ENCODE assay signal across 8 cellular contexts in the genomic region with DNA sequence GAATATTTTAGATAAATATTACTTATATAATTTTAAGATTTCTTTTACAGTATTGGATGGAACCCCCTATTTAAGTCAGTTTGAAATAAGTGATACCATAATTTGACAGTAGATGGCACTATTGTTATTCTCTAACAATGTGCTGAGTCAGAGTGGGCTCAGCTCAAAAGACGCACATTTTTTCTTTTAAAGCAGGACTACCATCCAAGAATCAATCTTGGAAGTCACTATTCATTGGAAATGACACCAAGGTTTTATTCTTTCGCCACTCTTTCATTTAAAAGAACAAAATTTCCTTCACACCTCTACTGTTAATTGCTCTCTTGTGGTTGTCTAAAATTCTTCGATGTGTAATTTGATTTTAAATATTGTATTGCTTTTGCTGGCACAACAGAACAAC. TPM values are rescaled to one million over a fixed set of nuclear protein-coding genes. Genes with fewer than 3 reads are reported as not detected.
DNase-seq lines count a peak whose midpoint lies in the region; ATAC-seq and TF ChIP-seq lines count a peak whose summit lies in the region.

No MANE protein-coding gene starts in this region.

- POLR2A ChIA-PET in MCF 10A (lab: Yijun Ruan, JAX): no interaction called here

- no peak for TF ChIP-seq POLR2A in testis (IDR thresholded peaks at IDR 0.05)

- peak; percentile 79 for ATAC-seq in GM21360 (IDR thresholded peaks at IDR 0.05; ENCODE audit: unreplicated experiment)
- ATAC-seq in HG03520 (IDR thresholded peaks at IDR 0.05; ENCODE audit: unreplicated experiment): peak; percentile 82

- no peaks in the 10 kb centered on the region for H3K9me3 ChIP-seq in testis

- BruUV-seq in MCF 10A (replicated peaks; lab: Mats Ljungman, UMichigan): no TSS peak

- H3K4me3 Mint-ChIP-seq in MCF 10A (ENCODE audit: unreplicated experiment): no peak overlapping the region

- intact Hi-C loops in MCF 10A (cut with micrococcal nuclease) (loop anchor here (1.0 to 10.0 kb wide), 8 partner anchors 555 to 1703 kb away; partner anchors contain the start of genes BARD1 and VWC2L), testis (cut with DNase I; ENCODE audit: low total_unique reads) (no loop called here)

- peaks cover 6% of the 10 kb centered on the region for H3K4me1 Mint-ChIP-seq in MCF 10A (ENCODE audit: insufficient read depth, unreplicated experiment)

- DNase-seq in DMS79 treated with DMSO at 0.1 percent for 48 hours (lab: John Stamatoyannopoulos, UW): peak; percentile 59
- DNase-seq in NCI-H69 (lab: John Stamatoyannopoulos, UW): peak; percentile 68
- peak; percentile 66 for DNase-seq in MCF 10A (ENCODE audit: unreplicated experiment)
- DNase-seq in kidney epithelial cell (ENCODE audit: low read depth): peak; percentile 18
- DNase-seq in testis: no peak
- DNase-seq in ureter (ENCODE audit: low spot score): no peak

- H3K9me3 Mint-ChIP-seq in MCF 10A (ENCODE audit: unreplicated experiment): no peaks in the 10 kb centered on the region

- TF ChIP-seq CTCF in MCF 10A (IDR thresholded peaks at IDR 0.05; ENCODE audit: unreplicated experiment): peak; percentile 71
- TF ChIP-seq CTCF in kidney epithelial cell (IDR thresholded peaks at IDR 0.05; ENCODE audit: insufficient read depth, low read length, poor library complexity, severe bottlenecking): peak; percentile 48
- TF ChIP-seq CTCF in testis (IDR thresholded peaks at IDR 0.05): peak; percentile 53 to 72 (median 54)

- H3K27me3 ChIP-seq in kidney epithelial cell (ENCODE audit: control insufficient read depth, insufficient read depth, low read length) (no peaks in the 10 kb centered on the region), testis (no peaks in the 10 kb centered on the region)

- H3K27me3 Mint-ChIP-seq in MCF 10A (ENCODE audit: insufficient read depth, unreplicated experiment): no peaks in the 10 kb centered on the region

- 34 to 35% methylated on average over 3 of the region's 3 CpGs for WGBS in testis, 2 donors

- peaks cover 7% of the 10 kb centered on the region for H3K4me1 ChIP-seq in testis

- no peak overlapping the region for H3K27ac ChIP-seq in testis

- CTCF ChIA-PET in MCF 10A (lab: Yijun Ruan, JAX): interaction anchor here (0.7 to 0.8 kb wide), 2 partner anchors 31 to 1686 kb away, joined by 3 to 4 read pairs; no protein-coding TSS in a partner anchor

- no peaks in the 10 kb centered on the region for H3K36me3 Mint-ChIP-seq in MCF 10A (ENCODE audit: insufficient read depth, unreplicated experiment)

- no peaks in the 10 kb centered on the region for H3K36me3 ChIP-seq in kidney epithelial cell (ENCODE audit: control insufficient read depth, insufficient read depth, low read length)
- no peaks in the 10 kb centered on the region for H3K36me3 ChIP-seq in testis (ENCODE audit: low read depth, missing control alignments)

- no peak overlapping the region for H3K27ac Mint-ChIP-seq in MCF 10A (ENCODE audit: low read depth, unreplicated experiment)

- H3K4me3 ChIP-seq in kidney epithelial cell (ENCODE audit: low read depth, low read length): no peak overlapping the region
- no peak overlapping the region for H3K4me3 ChIP-seq in testis

RNA-seq across cellular contexts. Expression of gene SPAG16, which starts 32.6 kb away (rescaled TPM):
- total RNA-seq in MCF 10A (2022) (11.5 and 14.3 TPM in 2 replicates), kidney epithelial cell (13.7 and 16.1 TPM in 2 replicates), testis (100 to 1,000 TPM in 1 of 2 donors, 10 to 100 TPM in 1; 69.7 to 111 TPM), ureter (63.2 TPM)
- 80.7 TPM for polyA plus RNA-seq in testis (ENCODE audit: insufficient read depth, low read depth, low replicate concordance)

Comparison
In these comparisons a context has a peak if more than half of its experiments do, and no peak if none do; other contexts are left out.
1. DNase-seq: peak in DMS79 treated with DMSO at 0.1 percent for 48 hours (single experiment), NCI-H69 (single experiment), MCF 10A (single experiment) and kidney epithelial cell (single experiment); none in testis (single experiment) and ureter (single experiment).
2. Peak in every context shown above with its lines, with median percentiles within 50 percentile points of each other: CTCF ChIP-seq.